In genomic region chr2:27057184-27057583, GRCh38 we compare ENCODE assay signal across 25 cellular contexts.
"Had no signal": no experiment of that assay in that cellular context is flagged by ENCODE, and none has a peak within 500 bp of the region (broad histone marks: within the 10 kb centered on the region; RNA-seq: fewer than 3 reads in every experiment).

No MANE protein-coding gene starts in this region.

- ATAC-seq: left colon; left lung; pancreas; right cardiac atrium; stimulated activated memory B cell treated with anti-CD40 and anti-IgM and Interleukin-4, amounts not matched to agents 10 μg/mL and 1 μg/mL and 100 μg/mL, for 72 hours; stimulated activated naive CD8-positive, alpha-beta T cell treated with anti-CD3 and anti-CD28 coated beads, Interleukin-15, amount 100 ng/mL, for 72 hours had no signal

- DNase-seq: hippocampal formation; kidney glomerular epithelial cell; left colon; left lung; mesendoderm; naive B cell; nucleus accumbens; pancreas; posterior cingulate gyrus; retina; right cardiac atrium; stimulated activated CD4-positive, alpha-beta T cell treated with anti-CD3 and anti-CD28 coated beads, Interleukin-1b, Interleukin-23, amount 100 ng/mL, for 48 hours; stimulated activated CD4-positive, alpha-beta T cell treated with anti-CD3 and anti-CD28 coated beads, Interleukin-2, amount 100 ng/mL, for 48 hours; stimulated activated CD4-positive, alpha-beta T cell treated with anti-CD3 and anti-CD28 coated beads, Interleukin-4, amount 100 ng/mL, for 4 hours; stimulated activated CD8-positive, alpha-beta memory T cell treated with anti-CD3 and anti-CD28 coated beads, Interleukin-4, amount 100 ng/mL, for 48 hours; stimulated activated naive CD4-positive, alpha-beta T cell treated with Interleukin-2 at 50 U/mL for 16 hours; stimulated activated naive CD8-positive, alpha-beta T cell treated with anti-CD3 and anti-CD28 coated beads, Interleukin-15, amount 100 ng/mL, for 72 hours; substantia nigra; uterus had no signal

- H3K27ac ChIP-seq: left lung, pancreas, prostate gland, tibial nerve, uterus had no signal

- H3K27me3 ChIP-seq: left lung, pancreas, tibial nerve, uterus had no signal

- H3K9me3 ChIP-seq: left lung, pancreas, prostate gland, tibial nerve, uterus had no signal

- FAIRE-seq: keratinocyte, pancreas had no signal

- H3K36me3 ChIP-seq: uterus had no signal

- H3K4me3 ChIP-seq: left lung, lung, pancreas, prostate gland, smooth muscle cell, tibial nerve, uterus had no signal

- H3K4me2 ChIP-seq: smooth muscle cell had no signal

- H3K4me1 ChIP-seq: prostate gland, uterus had no signal
